ENCODE assay signal across 1 cellular context in the genomic region with DNA sequence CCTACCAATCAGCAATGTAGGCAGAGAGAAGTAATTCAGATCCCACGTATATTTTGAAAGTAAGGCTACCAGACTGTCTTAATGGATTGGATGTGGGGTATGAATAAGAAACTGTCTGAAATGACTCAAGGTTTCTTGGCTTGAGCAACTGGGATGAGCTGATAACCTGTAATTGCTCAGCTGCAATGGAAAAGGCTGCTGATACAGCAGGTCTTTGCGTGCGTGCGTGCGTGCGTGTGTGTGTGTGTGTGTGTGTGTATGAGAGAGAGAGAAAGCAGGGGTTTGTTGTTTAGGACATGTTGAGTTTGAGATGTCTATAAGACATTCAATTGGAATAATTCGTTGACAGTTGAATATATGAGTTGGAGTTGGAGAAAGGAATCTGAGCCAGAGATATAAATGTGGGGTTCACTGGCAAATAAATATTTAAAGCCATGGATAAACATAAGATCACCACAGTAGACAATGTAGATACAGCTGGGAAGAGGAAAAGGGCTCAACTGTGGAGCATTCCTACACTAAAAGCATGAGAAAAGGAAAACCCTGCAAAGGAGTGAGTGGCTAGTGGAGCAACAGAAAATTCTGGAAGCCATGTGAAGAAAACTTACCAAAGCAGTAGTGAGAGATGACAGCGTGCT.
TF ChIP-seq lines count a peak whose summit lies in the region.

No MANE protein-coding gene starts in this region.

TF ChIP-seq in neural cell, 6 proteins besides CTCF, POLR2A, EP300 and RAD21:
- TF ChIP-seq TAF1 (IDR thresholded peaks at IDR 0.05; ENCODE audit: low read depth) (no peak), POLR2AphosphoS5 (IDR thresholded peaks at IDR 0.05) (peak; percentile 73)
